ENCODE assay signal across 22 cellular contexts in the genomic region with DNA sequence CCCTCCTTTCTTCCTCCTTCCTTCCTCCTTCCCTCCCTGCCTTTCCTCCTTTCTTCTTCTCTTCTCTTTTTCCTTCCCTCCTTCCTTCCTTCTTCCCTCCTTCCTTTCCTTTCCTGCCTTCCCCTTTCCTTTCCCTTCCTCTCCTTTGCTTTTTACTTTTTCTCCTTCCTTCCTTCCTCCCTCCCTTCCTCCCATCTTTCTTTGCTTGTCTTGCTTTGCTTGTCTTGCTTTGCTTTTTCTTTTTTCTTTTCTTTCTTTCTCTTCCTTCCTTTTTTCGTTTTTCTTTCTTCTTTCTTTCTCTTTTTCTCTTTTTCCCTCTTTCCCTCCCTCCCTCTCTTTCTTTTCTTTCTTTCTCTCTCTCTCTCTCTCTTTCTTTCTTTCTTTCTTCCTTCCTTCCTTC.
"Had no signal": no experiment of that assay in that cellular context is flagged by ENCODE, and none has a peak within 500 bp of the region (broad histone marks: within the 10 kb centered on the region; RNA-seq: fewer than 3 reads in every experiment).

No MANE protein-coding gene starts in this region.

- H3K36me3 ChIP-seq: ascending aorta had no signal

- H3K4me3 Mint-ChIP-seq: activated B cell treated with CpG ODN at 0.5 μM for 24 hours; activated CD4-positive, alpha-beta memory T cell treated with anti-CD3 and anti-CD28 coated beads for 36 hours; activated CD4-positive, alpha-beta T cell treated with anti-CD3 and anti-CD28 coated beads, Interleukin-2, amount 10 ng/mL, durations not matched to agents 7 days and 5 days; activated naive CD8-positive, alpha-beta T cell treated with anti-CD3 and anti-CD28 coated beads, Interleukin-2, amount 50 U/mL, for 24 hours; activated T-cell treated with anti-CD3 and anti-CD28 coated beads, Interleukin-2, amount 50 U/mL, for 4 hours; brain; T-helper 17 cell had no signal

- H3K27ac Mint-ChIP-seq: activated B cell treated with CpG ODN at 0.5 μM for 24 hours; activated CD4-positive, alpha-beta memory T cell treated with anti-CD3 and anti-CD28 coated beads for 36 hours; activated CD4-positive, alpha-beta T cell treated with anti-CD3 and anti-CD28 coated beads, Interleukin-2, amount 10 ng/mL, durations not matched to agents 7 days and 5 days; activated naive CD4-positive, alpha-beta T cell treated with anti-CD3 and anti-CD28 coated beads, Interleukin-2, amount 50 U/mL, for 72 hours; activated naive CD8-positive, alpha-beta T cell treated with anti-CD3 and anti-CD28 coated beads, Interleukin-2, amount 50 U/mL, for 24 hours; T-helper 17 cell had no signal

- H3K27me3 ChIP-seq: ascending aorta had no signal

- H3K27ac ChIP-seq: ascending aorta had no signal

- H3K27me3 Mint-ChIP-seq: activated B cell treated with CpG ODN at 0.5 μM for 24 hours; activated CD4-positive, alpha-beta memory T cell treated with anti-CD3 and anti-CD28 coated beads for 36 hours; activated CD4-positive, alpha-beta T cell treated with anti-CD3 and anti-CD28 coated beads, Interleukin-2, amount 10 ng/mL, durations not matched to agents 7 days and 5 days; brain had no signal

- ATAC-seq: activated naive CD4-positive, alpha-beta T cell treated with anti-CD3 and anti-CD28 coated beads, Interleukin-2, amount 50 U/mL, for 72 hours; activated naive CD8-positive, alpha-beta T cell treated with anti-CD3 and anti-CD28 coated beads, Interleukin-2, amount 50 U/mL, for 24 hours; activated T-cell treated with anti-CD3 and anti-CD28 coated beads, Interleukin-2, amount 50 U/mL, for 4 hours; T-helper 17 cell had no signal

- DNase-seq: activated B cell treated with CpG ODN at 0.5 μM for 24 hours; activated CD4-positive, alpha-beta memory T cell treated with anti-CD3 and anti-CD28 coated beads for 36 hours; activated CD4-positive, alpha-beta T cell treated with anti-CD3 and anti-CD28 coated beads, Interleukin-2, amount 10 ng/mL, durations not matched to agents 7 days and 5 days; activated CD8-positive, alpha-beta memory T cell treated with anti-CD3 and anti-CD28 coated beads for 24 hours; activated effector memory CD4-positive, alpha-beta T cell treated with anti-CD3 and anti-CD28 coated beads, Interleukin-2, amount 50 U/mL, for 16 hours; activated naive CD4-positive, alpha-beta T cell treated with Interleukin-2 at 50 U/mL for 16 hours; activated naive CD8-positive, alpha-beta T cell treated with anti-CD3 and anti-CD28 coated beads, Interleukin-2, amount 50 U/mL, for 24 hours; activated T-cell treated with anti-CD3 and anti-CD28 coated beads, Interleukin-2, amount 50 U/mL, for 4 hours; amniotic stem cell; NCI-H1048; NCI-H1930; NCI-H2171; NCI-H510A; NCI-H526 treated with DMSO at 0.1 percent for 48 hours; NCI-H82; OCI-M1; SIG-M5; T-helper 17 cell; T-helper 9 cell had no signal

- H3K36me3 Mint-ChIP-seq: activated CD4-positive, alpha-beta memory T cell treated with anti-CD3 and anti-CD28 coated beads for 36 hours; activated naive CD4-positive, alpha-beta T cell treated with anti-CD3 and anti-CD28 coated beads, Interleukin-2, amount 50 U/mL, for 72 hours had no signal

- H3K4me1 Mint-ChIP-seq: activated B cell treated with CpG ODN at 0.5 μM for 24 hours; activated CD4-positive, alpha-beta T cell treated with anti-CD3 and anti-CD28 coated beads, Interleukin-2, amount 10 ng/mL, durations not matched to agents 7 days and 5 days; activated naive CD8-positive, alpha-beta T cell treated with anti-CD3 and anti-CD28 coated beads, Interleukin-2, amount 50 U/mL, for 24 hours had no signal

- H3K4me1 ChIP-seq: ascending aorta had no signal

- H3K4me3 ChIP-seq: ascending aorta had no signal

- H3K9me3 ChIP-seq: ascending aorta had no signal

- H3K9me3 Mint-ChIP-seq: activated B cell treated with CpG ODN at 0.5 μM for 24 hours; activated CD4-positive, alpha-beta memory T cell treated with anti-CD3 and anti-CD28 coated beads for 36 hours; activated CD4-positive, alpha-beta T cell treated with anti-CD3 and anti-CD28 coated beads, Interleukin-2, amount 10 ng/mL, durations not matched to agents 7 days and 5 days; activated naive CD4-positive, alpha-beta T cell treated with anti-CD3 and anti-CD28 coated beads, Interleukin-2, amount 50 U/mL, for 72 hours; activated naive CD8-positive, alpha-beta T cell treated with anti-CD3 and anti-CD28 coated beads, Interleukin-2, amount 50 U/mL, for 24 hours; activated T-cell treated with anti-CD3 and anti-CD28 coated beads, Interleukin-2, amount 50 U/mL, for 4 hours had no signal
